Comparison of ENCODE assay signal across 9 cellular contexts in the genomic region with DNA sequence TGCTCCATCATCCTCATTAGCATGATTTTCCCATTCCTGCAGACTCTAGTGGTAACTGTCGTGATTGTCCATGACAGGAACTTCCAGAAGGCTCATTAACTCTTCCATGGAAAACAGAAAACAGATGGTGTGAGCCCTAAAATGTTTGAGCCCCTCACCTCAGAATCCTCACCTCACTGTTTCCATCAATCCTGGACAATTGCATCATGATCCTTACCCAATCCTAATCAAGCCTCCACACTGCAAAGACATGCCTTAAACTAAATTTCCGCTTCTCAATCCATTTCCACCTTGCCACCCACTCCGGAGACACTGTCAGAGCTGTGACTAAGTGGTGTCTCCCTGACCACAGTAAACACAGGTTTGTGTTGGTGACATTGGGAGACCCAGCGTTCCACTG.
"Had no signal": no experiment of that assay in that cellular context is flagged by ENCODE, and none has a peak within 500 bp of the region (broad histone marks: within the 10 kb centered on the region; RNA-seq: fewer than 3 reads in every experiment).

No MANE protein-coding gene starts in this region.

- H3K4me3 ChIP-seq: GM23248, HAP-1 had no signal

- H2AFZ ChIP-seq: GM23248 had no signal

- H3K27ac Mint-ChIP-seq: HFFc6, IgD-negative memory B cell had no signal

- H3K27ac ChIP-seq: GM23248 had no signal

- ATAC-seq: HCT116 had no signal

- FAIRE-seq: H54, HTR-8/SVneo had no signal

- H3K4me3 Mint-ChIP-seq: HFFc6, IgD-negative memory B cell had no signal

- H3K4me1 ChIP-seq: HAP-1 had no signal

- H3K9ac ChIP-seq: GM23248 had no signal

- H3K36me3 ChIP-seq: HAP-1 had no signal

- DNase-seq: GM23248, GOT3, HFFc6, KG1 had no signal

- H3K9me3 ChIP-seq: HAP-1 had no signal

- H3K9me3 Mint-ChIP-seq: HFFc6 had no signal
